In genomic region chr20:20231528-20232298, GRCh38 we compare ENCODE assay signal across 19 cellular contexts.
A peak's percentile ranks its signal among the peaks of the same experiment; 100 is the strongest.
DNase-seq lines count a peak whose midpoint lies in the region; ATAC-seq and TF ChIP-seq lines count a peak whose summit lies in the region.
"Had no signal": no experiment of that assay in that cellular context is flagged by ENCODE, and none has a peak within 500 bp of the region (broad histone marks: within the 10 kb centered on the region; RNA-seq: fewer than 3 reads in every experiment).

No MANE protein-coding gene starts in this region.

- ATAC-seq in Right ventricle myocardium inferior (peak; percentile 33), RWPE2 (ENCODE audit: low read depth) (0 out of 3 replicates have a peak, but pooled peaks have one; percentile 16)
- ATAC-seq: K562, SK-N-SH treated with all-trans-retinoic acid at 6 μM for 48 hours had no signal

- TF ChIP-seq POLR2A in testis (IDR thresholded peaks at IDR 0.05), result no peak

- H3K4me3 Mint-ChIP-seq in activated naive CD4-positive, alpha-beta T cell treated with anti-CD3 and anti-CD28 coated beads for 36 hours, result no peak overlapping the region
- no peak overlapping the region for H3K4me3 Mint-ChIP-seq in progenitor cell of endocrine pancreas (ENCODE audit: low read depth)

- H2AFZ ChIP-seq in KMS-11 (ENCODE audit: low read depth), result peak overlapping the region; percentile 36

- H3K27ac Mint-ChIP-seq in activated naive CD4-positive, alpha-beta T cell treated with anti-CD3 and anti-CD28 coated beads for 36 hours, result no peak overlapping the region
- H3K27ac Mint-ChIP-seq in progenitor cell of endocrine pancreas, result no peak overlapping the region

- H3K27me3 Mint-ChIP-seq in activated naive CD4-positive, alpha-beta T cell treated with anti-CD3 and anti-CD28 coated beads for 36 hours (ENCODE audit: low read depth), result peaks cover 5% of the 10 kb centered on the region
- H3K27me3 Mint-ChIP-seq in progenitor cell of endocrine pancreas, result peaks cover 8% of the 10 kb centered on the region

- H3K4me1 ChIP-seq in KMS-11 (ENCODE audit: low read depth, poor library complexity, severe bottlenecking), result peaks cover 62% of the 10 kb centered on the region
- H3K4me1 ChIP-seq in RWPE2 (ENCODE audit: insufficient read depth, poor library complexity, severe bottlenecking), result no peaks in the 10 kb centered on the region
- no peaks in the 10 kb centered on the region for H3K4me1 ChIP-seq in testis
- H3K4me1 ChIP-seq: Peyer's patch had no signal

- 68 to 78% methylated on average over 11 of the region's 11 CpGs for WGBS in testis, 2 donors

- H3K36me3 ChIP-seq in KMS-11 (ENCODE audit: insufficient read depth) (no peaks in the 10 kb centered on the region), RWPE2 (ENCODE audit: low read depth) (no peaks in the 10 kb centered on the region), testis (ENCODE audit: low read depth, missing control alignments) (no peaks in the 10 kb centered on the region)
- H3K36me3 ChIP-seq: Peyer's patch had no signal

- no peak for DNase-seq in Right ventricle myocardium inferior (ENCODE audit: missing footprints)
- DNase-seq in cardiac septum (ENCODE audit: low spot score), result no peak
- DNase-seq in RWPE2 (ENCODE audit: low spot score), result no peak
- peak; percentile 26 for DNase-seq in retina
- DNase-seq in testis, result no peak
- no peak for DNase-seq in activated naive CD4-positive, alpha-beta T cell treated with anti-CD3 and anti-CD28 coated beads for 36 hours
- DNase-seq in progenitor cell of endocrine pancreas (ENCODE audit: low spot score, unreplicated experiment), result no peak
- DNase-seq: COR-L47, EL, NCI-H1417, NCI-H2029, NCI-H2171 treated with DMSO at 0.1 percent for 48 hours, NCI-H774, Peyer's patch, SHP77 treated with DMSO at 0.1 percent for 48 hours had no signal

- no peaks in the 10 kb centered on the region for H3K36me3 Mint-ChIP-seq in activated naive CD4-positive, alpha-beta T cell treated with anti-CD3 and anti-CD28 coated beads for 36 hours (ENCODE audit: low read depth)
- peaks cover 3% of the 10 kb centered on the region for H3K36me3 Mint-ChIP-seq in progenitor cell of endocrine pancreas (ENCODE audit: insufficient read depth)
- H3K36me3 Mint-ChIP-seq: CD14-positive monocyte had no signal

- no peak for TF ChIP-seq CTCF in KMS-11 (conservative IDR thresholded peaks at IDR 0.05; ENCODE audit: low read depth, low read length)
- TF ChIP-seq CTCF in RWPE2 (IDR thresholded peaks at IDR 0.05; ENCODE audit: poor library complexity, severe bottlenecking), result no peak
- TF ChIP-seq CTCF in testis (IDR thresholded peaks at IDR 0.05), result no peak
- TF ChIP-seq CTCF in progenitor cell of endocrine pancreas (IDR thresholded peaks at IDR 0.05; ENCODE audit: unreplicated experiment), result no peak

- H4K20me1 ChIP-seq in KMS-11 (ENCODE audit: insufficient read depth), result no peaks in the 10 kb centered on the region

- intact Hi-C loops in Right ventricle myocardium inferior (cut with DNase I) (no loop called here), cardiac septum (cut with DNase I) (no loop called here), testis (cut with DNase I; ENCODE audit: low total_unique reads) (no loop called here)
- intact Hi-C loops in activated naive CD4-positive, alpha-beta T cell treated with anti-CD3 and anti-CD28 coated beads for 36 hours (cut with micrococcal nuclease), result no loop called here

- no peaks in the 10 kb centered on the region for H3K9me3 ChIP-seq in RWPE2 (ENCODE audit: severe bottlenecking)
- H3K9me3 ChIP-seq in testis, result no peaks in the 10 kb centered on the region
- H3K9me3 ChIP-seq: Peyer's patch had no signal

- CTCF ChIA-PET in activated naive CD4-positive, alpha-beta T cell treated with anti-CD3 and anti-CD28 coated beads for 36 hours (lab: Charles Lee), result no interaction called here

- no peaks in the 10 kb centered on the region for H3K27me3 ChIP-seq in KMS-11 (ENCODE audit: insufficient read depth, low read depth)
- no peaks in the 10 kb centered on the region for H3K27me3 ChIP-seq in RWPE2 (ENCODE audit: insufficient read depth, poor library complexity, severe bottlenecking)
- no peaks in the 10 kb centered on the region for H3K27me3 ChIP-seq in testis
- H3K27me3 ChIP-seq: Peyer's patch had no signal

- H3K4me3 ChIP-seq in KMS-11 (IDR thresholded peaks at IDR 0.05; ENCODE audit: insufficient read depth, low read depth, low read length) (no peak overlapping the region), RWPE2 (ENCODE audit: severe bottlenecking) (no peak overlapping the region), testis (no peak overlapping the region)
- H3K4me3 ChIP-seq: K562, Peyer's patch had no signal

- peak overlapping the region; percentile 58 for H3K4me2 ChIP-seq in KMS-11

- H3K9ac ChIP-seq in KMS-11, result peak overlapping the region; percentile 44; the same call in 1 of the 2 replicates

- H3K4me1 Mint-ChIP-seq in activated naive CD4-positive, alpha-beta T cell treated with anti-CD3 and anti-CD28 coated beads for 36 hours (ENCODE audit: low read depth), result no peaks in the 10 kb centered on the region
- no peaks in the 10 kb centered on the region for H3K4me1 Mint-ChIP-seq in progenitor cell of endocrine pancreas (ENCODE audit: low read depth)

- no peaks in the 10 kb centered on the region for H3K79me2 ChIP-seq in KMS-11 (ENCODE audit: insufficient read depth, low read depth)

- peak overlapping the region; percentile 90 for H3K27ac ChIP-seq in KMS-11
- H3K27ac ChIP-seq in RWPE2 (ENCODE audit: poor library complexity, severe bottlenecking), result no peak overlapping the region
- H3K27ac ChIP-seq in testis, result no peak overlapping the region
- H3K27ac ChIP-seq: Peyer's patch had no signal

- H3K9me3 Mint-ChIP-seq in activated naive CD4-positive, alpha-beta T cell treated with anti-CD3 and anti-CD28 coated beads for 36 hours, result peaks cover 3% of the 10 kb centered on the region
- peaks cover 11% of the 10 kb centered on the region for H3K9me3 Mint-ChIP-seq in progenitor cell of endocrine pancreas (ENCODE audit: low read depth)
